In the genomic region with DNA sequence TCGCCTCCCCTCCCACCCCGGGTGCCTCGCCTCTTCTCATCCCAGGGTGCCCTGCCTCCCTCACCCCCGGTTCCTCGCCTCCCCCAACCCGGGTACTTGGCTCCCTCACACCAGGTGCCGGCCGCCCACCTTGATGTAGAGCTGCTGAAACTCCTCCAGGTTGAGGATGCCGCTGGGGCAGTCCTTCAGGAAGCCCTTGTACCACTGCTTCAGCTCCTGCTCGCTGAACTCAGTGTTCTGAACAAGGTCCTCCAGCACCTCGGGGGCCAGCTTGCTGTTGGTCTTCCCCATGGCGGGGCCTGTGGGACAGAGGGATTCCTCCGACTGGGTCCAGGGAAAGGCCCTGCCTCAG, we compare ENCODE assay signal across 18 cellular contexts. TPM values are rescaled to one million over a fixed set of nuclear protein-coding genes. Genes with fewer than 3 reads are reported as not detected.
"Had no signal": no experiment of that assay in that cellular context is flagged by ENCODE, and none has a peak within 500 bp of the region (broad histone marks: within the 10 kb centered on the region; RNA-seq: fewer than 3 reads in every experiment).

No MANE protein-coding gene starts in this region.

- DNase-seq: activated CD8-positive, alpha-beta memory T cell treated with anti-CD3 and anti-CD28 coated beads, Interleukin-2, amount 10 ng/mL, durations not matched to agents 7 days and 5 days; body of pancreas; erythroblast; foreskin melanocyte; glutamatergic neuron; hippocampal formation; left cardiac atrium; lower lobe of right lung; occipital lobe; spleen; transverse colon; uterus; WERI-Rb-1 had no signal

- H3K4me3 Mint-ChIP-seq: activated CD4-positive, alpha-beta memory T cell treated with anti-CD3 and anti-CD28 coated beads for 36 hours; activated CD8-positive, alpha-beta memory T cell treated with anti-CD3 and anti-CD28 coated beads, Interleukin-2, amount 10 ng/mL, durations not matched to agents 7 days and 5 days had no signal

- H3K27ac ChIP-seq: body of pancreas, coronary artery, lower lobe of right lung, transverse colon, uterus, WERI-Rb-1 had no signal

- H3K36me3 Mint-ChIP-seq: activated CD8-positive, alpha-beta memory T cell treated with anti-CD3 and anti-CD28 coated beads, Interleukin-2, amount 10 ng/mL, durations not matched to agents 7 days and 5 days had no signal

- H3K9me3 Mint-ChIP-seq: activated CD4-positive, alpha-beta memory T cell treated with anti-CD3 and anti-CD28 coated beads for 36 hours; activated naive CD4-positive, alpha-beta T cell treated with anti-CD3 and anti-CD28 coated beads, Interleukin-2, amount 50 U/mL, for 72 hours had no signal

- H3K27ac Mint-ChIP-seq: activated CD4-positive, alpha-beta memory T cell treated with anti-CD3 and anti-CD28 coated beads for 36 hours; activated CD8-positive, alpha-beta memory T cell treated with anti-CD3 and anti-CD28 coated beads, Interleukin-2, amount 10 ng/mL, durations not matched to agents 7 days and 5 days; activated naive CD4-positive, alpha-beta T cell treated with anti-CD3 and anti-CD28 coated beads, Interleukin-2, amount 50 U/mL, for 72 hours; nephron had no signal

- H3K4me3 ChIP-seq: body of pancreas, uterus had no signal

- H3K36me3 ChIP-seq: lower lobe of right lung, spleen, transverse colon, uterus, WERI-Rb-1 had no signal

- H3K4me1 ChIP-seq: body of pancreas, lower lobe of right lung, uterus had no signal

- ATAC-seq: body of pancreas had no signal

- H3K9me3 ChIP-seq: body of pancreas, lower lobe of right lung, spleen, transverse colon, uterus had no signal

RNA-seq across cellular contexts. Expression of gene HPCAL4, which starts 6.9 kb away (rescaled TPM):
- total RNA-seq: mesenteric fat pad had no signal

RNA-seq across cellular contexts. Expression of gene NT5C1A, which starts 12.4 kb away (rescaled TPM):
- total RNA-seq: activated CD4-positive, alpha-beta memory T cell treated with anti-CD3 and anti-CD28 coated beads for 36 hours; lower lobe of right lung; transverse colon had no signal
- polyA plus RNA-seq: spleen had no signal

RNA-seq across cellular contexts. Expression of gene HEYL, which starts 44.8 kb away (rescaled TPM):
- total RNA-seq: activated CD8-positive, alpha-beta memory T cell treated with anti-CD3 and anti-CD28 coated beads, Interleukin-2, amount 10 ng/mL, durations not matched to agents 7 days and 5 days had no signal
